In the genomic region with DNA sequence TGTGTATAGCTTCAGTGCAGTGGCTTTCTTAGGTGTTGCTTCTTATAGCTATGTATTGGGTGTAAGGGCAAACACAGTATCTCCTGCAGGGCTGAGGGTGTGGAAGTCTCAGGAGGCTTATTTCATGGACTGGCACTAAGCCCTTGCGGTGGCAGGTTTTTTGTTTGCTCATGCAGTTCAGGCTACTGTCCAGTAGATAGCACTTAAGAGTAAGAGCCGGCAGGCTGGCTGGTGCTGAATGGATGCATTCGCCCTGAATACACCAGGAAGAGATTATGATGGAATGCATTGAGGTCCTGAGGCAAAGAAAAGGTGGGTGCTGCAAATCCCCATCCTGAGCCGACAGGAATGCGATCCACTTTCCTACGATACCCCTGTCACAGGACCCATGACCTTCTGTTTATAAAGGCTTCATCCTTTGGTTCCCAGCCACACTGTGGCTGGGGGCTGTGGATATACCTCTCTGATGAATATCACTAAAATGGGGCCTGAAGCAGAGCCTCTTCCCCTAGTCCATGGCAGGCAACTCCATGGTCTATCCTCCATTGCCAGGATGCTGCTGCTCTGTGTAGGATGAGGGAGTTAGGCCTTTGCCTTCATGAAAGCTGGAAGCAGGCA, we compare ENCODE assay signal across 9 cellular contexts. TPM values are rescaled to one million over a fixed set of nuclear protein-coding genes. Genes with fewer than 3 reads are reported as not detected.
DNase-seq lines count a peak whose midpoint lies in the region; ATAC-seq, FAIRE-seq and TF ChIP-seq lines count a peak whose summit lies in the region.
"Had no signal": no experiment of that assay in that cellular context is flagged by ENCODE, and none has a peak within 500 bp of the region (broad histone marks: within the 10 kb centered on the region; RNA-seq: fewer than 3 reads in every experiment).

No MANE protein-coding gene starts in this region.

- intact Hi-C loops in GM12878 (cut with micrococcal nuclease; ENCODE audit: unreplicated experiment), result no loop called here
- intact Hi-C loops in left lung (cut with DNase I), result no loop called here

- H2AFZ ChIP-seq in GM12878 (ENCODE audit: control insufficient read depth, low read depth, low read length), result no peak overlapping the region

- in situ Hi-C loops in GM12878 (cut with MboI), result no loop called here

- H3K27ac ChIP-seq in GM12878 (ENCODE audit: control insufficient read depth, insufficient read depth), result no peak overlapping the region
- H3K27ac ChIP-seq in left lung, result no peak overlapping the region

- TF ChIP-seq RAD21 in GM12878 (IDR thresholded peaks at IDR 0.05; ENCODE audit: insufficient read depth, low read depth, low read length), result peak; percentile 30; the same call in 1 of the 2 replicates

- FAIRE-seq in GM12878 (lab: Jason Lieb, UNC), result no peak

- SMC1A ChIA-PET in GM12878 (lab: Charles Lee; ENCODE audit: uncharacterized antibody, unreplicated experiment), result no interaction called here

- RAD21 ChIA-PET in GM12878 (lab: Charles Lee; ENCODE audit: unreplicated experiment), result no interaction called here

- H3K36me3 ChIP-seq in GM06990 (ENCODE audit: control insufficient read depth, insufficient read depth, low read length) (no peaks in the 10 kb centered on the region), GM12878 (ENCODE audit: control insufficient read depth in 2 of 2, insufficient read depth in 2 of 2, low read length in 1 of 2) (no peaks in the 10 kb centered on the region), left lung (no peaks in the 10 kb centered on the region)

- DNase-seq in GM06990 (ENCODE audit: extremely low read depth, insufficient read length) (no peak), NCI-H1092 (lab: John Stamatoyannopoulos, UW) (peak; percentile 18), GM12878 (ENCODE audit: low read depth, low spot score) (no peak), left lung (no peak), 8988T (no peak)
- DNase-seq in stimulated activated CD4-positive, alpha-beta T cell treated with anti-CD3 and anti-CD28 coated beads, Interleukin-1b, Interleukin-23, amount 100 ng/mL, for 48 hours, result no peak
- DNase-seq in stimulated activated naive CD4-positive, alpha-beta T cell (lab: John Stamatoyannopoulos, UW), result no peak

- ATAC-seq in GM12878, result peak; percentile 68
- peak; percentile 96 for ATAC-seq in left lung
- no peak for ATAC-seq in HG03139 (IDR thresholded peaks at IDR 0.05; ENCODE audit: unreplicated experiment)

- 25% methylated on average over 6 of the region's 6 CpGs for WGBS in GM12878 (ENCODE audit: insufficient coverage, insufficient replicate concordance, low lambda C conversion rate, missing lambda C conversion rate)

- no peak overlapping the region for H3K4me3 ChIP-seq in GM06990 (replicated peaks; ENCODE audit: low read depth, low read length)
- no peak overlapping the region for H3K4me3 ChIP-seq in GM12878
- no peak overlapping the region for H3K4me3 ChIP-seq in left lung

- no peak for TF ChIP-seq POLR2A in GM12878 (IDR thresholded peaks at IDR 0.05; ENCODE audit: low read depth, low read length)

- no peak overlapping the region for H3K4me2 ChIP-seq in GM12878 (ENCODE audit: control insufficient read depth, insufficient read depth)

- no peak for TF ChIP-seq EP300 in GM12878 (IDR thresholded peaks at IDR 0.05; ENCODE audit: borderline replicate concordance in 1 of 2, control insufficient read depth in 1 of 2, low read depth in 2 of 2, low read length in 2 of 2)

- H3K9me3 ChIP-seq in GM12878 (replicated peaks; ENCODE audit: control insufficient read depth, insufficient read depth, low read length) (no peaks in the 10 kb centered on the region), left lung (peaks cover 0 to 5% of the 10 kb centered on the region in 2 donors)

- H3K79me2 ChIP-seq in GM12878 (ENCODE audit: control insufficient read depth, insufficient read depth, low read length), result no peaks in the 10 kb centered on the region

- POLR2A ChIA-PET in GM12878 (lab: Charles Lee), result no interaction called here

- no peaks in the 10 kb centered on the region; the same call in 1 of the 2 replicates for H3K27me3 ChIP-seq in GM06990 (replicated peaks; ENCODE audit: control insufficient read depth, insufficient read depth, low read length)
- H3K27me3 ChIP-seq in GM12878 (replicated peaks in 1 of 2; ENCODE audit: control insufficient read depth in 2 of 2, insufficient read depth in 2 of 2, low read length in 1 of 2), result peaks cover 0 to 2% of the 10 kb centered on the region in 2 experiments; a peak in 2 of 4 replicates
- peaks cover 0 to 22% of the 10 kb centered on the region in 2 donors for H3K27me3 ChIP-seq in left lung

- no peaks in the 10 kb centered on the region for H4K20me1 ChIP-seq in GM12878 (ENCODE audit: control insufficient read depth, insufficient read depth)

- BruUV-seq in GM12878 (replicated peaks; lab: Mats Ljungman, UMichigan), result no TSS peak

- CTCF ChIA-PET in GM12878 (lab: Yijun Ruan, JAX), result no interaction called here

- TF ChIP-seq CTCF in GM06990 (IDR thresholded peaks at IDR 0.05; ENCODE audit: insufficient read depth, low read length, poor library complexity, severe bottlenecking), result peak; percentile 35
- TF ChIP-seq CTCF in GM12878 (IDR thresholded peaks at IDR 0.05 in 2 of 3, conservative IDR thresholded peaks at IDR 0.05 in 1 of 3; ENCODE audit: control insufficient read depth in 2 of 3, extremely low read depth in 1 of 3, insufficient read depth in 1 of 3, low read depth in 3 of 3, low read length in 3 of 3), result peak; percentile 19 to 28 (median 24); a peak in 3 of 6 replicates
- no peak for TF ChIP-seq CTCF in left lung (IDR thresholded peaks at IDR 0.05)

- no peak overlapping the region for H3K9ac ChIP-seq in GM12878 (ENCODE audit: control insufficient read depth, insufficient read depth, low read length)

- no peaks in the 10 kb centered on the region for H3K4me1 ChIP-seq in GM12878 (ENCODE audit: control insufficient read depth, insufficient read depth, low read length)
- no peaks in the 10 kb centered on the region for H3K4me1 ChIP-seq in left lung

TF ChIP-seq in GM12878, 131 proteins besides CTCF, POLR2A, EP300 and RAD21 (continues in another document):
- no peak for TF ChIP-seq MTA3 (IDR thresholded peaks at IDR 0.05; ENCODE audit: borderline replicate concordance, low read length)

RNA-seq across cellular contexts. Expression of gene ANXA8, which starts 44.9 kb away (rescaled TPM):
- total RNA-seq in GM12878 (2013; cell fraction: nucleolus; rRNA removed), result not detected in 2 replicates
- total RNA-seq in GM12878 (2014; rRNA removed) (0.16 and 0.45 TPM in 2 replicates), GM12878 (2014; rRNA removed; fragmentation: Illumina TruSeq; extraction: Trizol) (0.13 TPM in 1 of 2 replicates, not detected in the other), GM12878 (2021) (0.19 TPM in 1 of 2 replicates, not detected in the other), left lung (1 to 10 TPM; 3.0 to 7.7 TPM)
- polyA plus RNA-seq in GM12878 (2011; ENCODE audit: low read depth), result not detected
- polyA plus RNA-seq in GM12878 (2011; rRNA removed) (not detected in 2 replicates), GM12878 (2014; fragmentation: Illumina TruSeq; extraction: Trizol) (0.19 TPM in 1 of 2 replicates, not detected in the other), GM12878 (2014; fragmentation: Nextera tagmentation; extraction: Ambion mirVana) (under 1 TPM in 1 of 2 experiments, not detected in 1; 0.53 TPM), GM12878 (2014; rRNA removed) (0.41 and 0.43 TPM in 2 replicates), GM12878 (2016; fragmentation: Nextera tagmentation; extraction: Ambion mirVana) (under 1 TPM; 0.10 to 0.47 TPM)
- polyA plus RNA-seq in GM12878 (2011; cell fraction: cytosol; rRNA removed), result not detected in 2 replicates
- polyA plus RNA-seq in GM12878 (2011; cell fraction: nucleus; rRNA removed), result not detected in 2 replicates
- 0.13 TPM in 1 of 2 replicates, not detected in the other for polyA plus RNA-seq in GM12878 (2012)
- 0.22 TPM in 1 of 2 replicates, not detected in the other for polyA minus RNA-seq in GM12878 (2011; rRNA and poly(A)+ RNA removed)
- 0.94 TPM in 1 of 2 replicates, not detected in the other for polyA minus RNA-seq in GM12878 (2011; cell fraction: cytosol; rRNA and poly(A)+ RNA removed)
- 0.38 TPM in 1 of 2 replicates, not detected in the other for polyA minus RNA-seq in GM12878 (2011; cell fraction: nucleus; rRNA and poly(A)+ RNA removed)

RNA-seq across cellular contexts. Expression of gene FAM25G, which starts 52.5 kb away (rescaled TPM):
- total RNA-seq in GM12878 (2013; cell fraction: nucleolus; rRNA removed), result not detected in 2 replicates
- total RNA-seq in GM12878 (2014; rRNA removed), result not detected in 2 replicates
- total RNA-seq in GM12878 (2014; rRNA removed; fragmentation: Illumina TruSeq; extraction: Trizol), result not detected in 2 replicates
- total RNA-seq in GM12878 (2021), result not detected in 2 replicates
- not detected for polyA plus RNA-seq in GM12878 (2011; ENCODE audit: low read depth)
- polyA plus RNA-seq in GM12878 (2011; rRNA removed), result not detected in 2 replicates
- not detected in 2 replicates for polyA plus RNA-seq in GM12878 (2011; cell fraction: cytosol; rRNA removed)
- not detected in 2 replicates for polyA plus RNA-seq in GM12878 (2011; cell fraction: nucleus; rRNA removed)
- polyA plus RNA-seq in GM12878 (2012), result not detected in 2 replicates
- not detected in 2 replicates for polyA plus RNA-seq in GM12878 (2014; fragmentation: Illumina TruSeq; extraction: Trizol)
- polyA plus RNA-seq in GM12878 (2014; fragmentation: Nextera tagmentation; extraction: Ambion mirVana), result not detected
- not detected in 2 replicates for polyA plus RNA-seq in GM12878 (2014; rRNA removed)
- polyA plus RNA-seq in GM12878 (2016; fragmentation: Nextera tagmentation; extraction: Ambion mirVana), result not detected
- not detected in 2 replicates for polyA minus RNA-seq in GM12878 (2011; rRNA and poly(A)+ RNA removed)
- polyA minus RNA-seq in GM12878 (2011; cell fraction: cytosol; rRNA and poly(A)+ RNA removed), result not detected in 2 replicates
- polyA minus RNA-seq in GM12878 (2011; cell fraction: nucleus; rRNA and poly(A)+ RNA removed), result not detected in 2 replicates
- not detected for total RNA-seq in left lung
- total RNA-seq: T-helper 1 cell treated with Interleukin-12 subunit alpha and Interleukin-12 subunit beta and Interleukin-4 antibody, amounts not matched to agents 30 ng/mL and 1 ng/mL, for 36 hours had no signal

RNA-seq across cellular contexts. Expression of gene ZNF488, which starts 54.9 kb away (rescaled TPM):
- not detected in 2 replicates for total RNA-seq in GM12878 (2013; cell fraction: nucleolus; rRNA removed)
- total RNA-seq in GM12878 (2014; rRNA removed) (not detected in 2 replicates), GM12878 (2014; rRNA removed; fragmentation: Illumina TruSeq; extraction: Trizol) (not detected in 2 replicates), GM12878 (2021) (not detected in 2 replicates), left lung (under 1 TPM; 0.38 to 0.73 TPM)
- polyA plus RNA-seq in GM12878 (2011; ENCODE audit: low read depth), result not detected
- polyA plus RNA-seq in GM12878 (2011; rRNA removed) (not detected in 2 replicates), GM12878 (2014; fragmentation: Illumina TruSeq; extraction: Trizol) (not detected in 2 replicates), GM12878 (2014; fragmentation: Nextera tagmentation; extraction: Ambion mirVana) (not detected), GM12878 (2014; rRNA removed) (not detected in 2 replicates), GM12878 (2016; fragmentation: Nextera tagmentation; extraction: Ambion mirVana) (not detected)
- not detected in 2 replicates for polyA plus RNA-seq in GM12878 (2011; cell fraction: cytosol; rRNA removed)
- polyA plus RNA-seq in GM12878 (2011; cell fraction: nucleus; rRNA removed), result not detected in 2 replicates
- polyA plus RNA-seq in GM12878 (2012), result not detected in 2 replicates
- polyA minus RNA-seq in GM12878 (2011; rRNA and poly(A)+ RNA removed), result not detected in 2 replicates
- not detected in 2 replicates for polyA minus RNA-seq in GM12878 (2011; cell fraction: cytosol; rRNA and poly(A)+ RNA removed)
- polyA minus RNA-seq in GM12878 (2011; cell fraction: nucleus; rRNA and poly(A)+ RNA removed), result not detected in 2 replicates
- total RNA-seq: T-helper 1 cell treated with Interleukin-12 subunit alpha and Interleukin-12 subunit beta and Interleukin-4 antibody, amounts not matched to agents 30 ng/mL and 1 ng/mL, for 36 hours had no signal

Comparison
In these comparisons a context has a peak if more than half of its experiments do, and no peak if none do; other contexts are left out.
1. CTCF ChIP-seq: peak in GM06990 (single experiment) and GM12878 (3 of 3); none in left lung (0 of 2).